ENCODE assay signal across 16 cellular contexts in genomic region chrX:154248076-154248475, GRCh38. TPM values are rescaled to one million over a fixed set of nuclear protein-coding genes. Genes with fewer than 3 reads are reported as not detected.
"Had no signal": no experiment of that assay in that cellular context is flagged by ENCODE, and none has a peak within 500 bp of the region (broad histone marks: within the 10 kb centered on the region; RNA-seq: fewer than 3 reads in every experiment).

No MANE protein-coding gene starts in this region.

RNA-seq across cellular contexts. Expression of gene OPN1MW3, which starts 9.3 kb away (rescaled TPM):
- total RNA-seq: activated CD4-positive, alpha-beta memory T cell treated with anti-CD3 and anti-CD28 coated beads, Interleukin-2, amount 10 ng/mL, durations not matched to agents 7 days and 5 days; activated CD4-positive, alpha-beta T cell treated with anti-CD3 and anti-CD28 coated beads, Interleukin-2, amount 10 ng/mL, durations not matched to agents 7 days and 5 days; activated CD8-positive, alpha-beta memory T cell treated with anti-CD3 and anti-CD28 coated beads for 36 hours; activated naive CD4-positive, alpha-beta T cell treated with anti-CD3 and anti-CD28 coated beads for 36 hours; activated naive CD8-positive, alpha-beta T cell treated with anti-CD3 and anti-CD28 coated beads, Interleukin-2, amount 10 ng/mL, durations not matched to agents 7 days and 5 days; activated T-helper 2 cell treated with anti-CD3 and anti-CD28 coated beads, Interferon-gamma antibody, Interleukin-2, Interleukin-4, amounts not matched to agents 10 μg/mL and 5 μg/mL and 100 μg/mL, durations not matched to agents 14 hours and 24 hours and 36 hours; ascending aorta; breast epithelium; cardiac muscle cell; cerebellum; dorsolateral prefrontal cortex; esophagus muscularis mucosa; foreskin keratinocyte; gastrocnemius medialis; heart left ventricle; T-helper 1 cell treated with Interleukin-12 subunit alpha and Interleukin-12 subunit beta and Interleukin-4 antibody, amounts not matched to agents 30 ng/mL and 1 ng/mL, for 36 hours had no signal

RNA-seq across cellular contexts. Expression of gene OPN1MW2, which starts 28.5 kb away (rescaled TPM):
- total RNA-seq: activated CD4-positive, alpha-beta memory T cell treated with anti-CD3 and anti-CD28 coated beads, Interleukin-2, amount 10 ng/mL, durations not matched to agents 7 days and 5 days; activated CD4-positive, alpha-beta T cell treated with anti-CD3 and anti-CD28 coated beads, Interleukin-2, amount 10 ng/mL, durations not matched to agents 7 days and 5 days; activated CD8-positive, alpha-beta memory T cell treated with anti-CD3 and anti-CD28 coated beads for 36 hours; activated naive CD4-positive, alpha-beta T cell treated with anti-CD3 and anti-CD28 coated beads for 36 hours; activated naive CD8-positive, alpha-beta T cell treated with anti-CD3 and anti-CD28 coated beads, Interleukin-2, amount 10 ng/mL, durations not matched to agents 7 days and 5 days; activated T-helper 2 cell treated with anti-CD3 and anti-CD28 coated beads, Interferon-gamma antibody, Interleukin-2, Interleukin-4, amounts not matched to agents 10 μg/mL and 5 μg/mL and 100 μg/mL, durations not matched to agents 14 hours and 24 hours and 36 hours; ascending aorta; breast epithelium; cardiac muscle cell; cerebellum; dorsolateral prefrontal cortex; esophagus muscularis mucosa; foreskin keratinocyte; gastrocnemius medialis; heart left ventricle; T-helper 1 cell treated with Interleukin-12 subunit alpha and Interleukin-12 subunit beta and Interleukin-4 antibody, amounts not matched to agents 30 ng/mL and 1 ng/mL, for 36 hours had no signal

RNA-seq across cellular contexts. Expression of gene TEX28, which starts 46.8 kb away (rescaled TPM):
- total RNA-seq: activated CD4-positive, alpha-beta memory T cell treated with anti-CD3 and anti-CD28 coated beads, Interleukin-2, amount 10 ng/mL, durations not matched to agents 7 days and 5 days; activated CD4-positive, alpha-beta T cell treated with anti-CD3 and anti-CD28 coated beads, Interleukin-2, amount 10 ng/mL, durations not matched to agents 7 days and 5 days; activated CD8-positive, alpha-beta memory T cell treated with anti-CD3 and anti-CD28 coated beads for 36 hours; activated naive CD4-positive, alpha-beta T cell treated with anti-CD3 and anti-CD28 coated beads for 36 hours; activated naive CD8-positive, alpha-beta T cell treated with anti-CD3 and anti-CD28 coated beads, Interleukin-2, amount 10 ng/mL, durations not matched to agents 7 days and 5 days; activated T-helper 2 cell treated with anti-CD3 and anti-CD28 coated beads, Interferon-gamma antibody, Interleukin-2, Interleukin-4, amounts not matched to agents 10 μg/mL and 5 μg/mL and 100 μg/mL, durations not matched to agents 14 hours and 24 hours and 36 hours; ascending aorta; breast epithelium; cardiac muscle cell; cerebellum; dorsolateral prefrontal cortex; esophagus muscularis mucosa; foreskin keratinocyte; gastrocnemius medialis; heart left ventricle; T-helper 1 cell treated with Interleukin-12 subunit alpha and Interleukin-12 subunit beta and Interleukin-4 antibody, amounts not matched to agents 30 ng/mL and 1 ng/mL, for 36 hours had no signal

RNA-seq across cellular contexts. Expression of gene TKTL1, which starts 47.5 kb away (rescaled TPM):
- total RNA-seq: activated naive CD4-positive, alpha-beta T cell treated with anti-CD3 and anti-CD28 coated beads for 36 hours; ascending aorta; cardiac muscle cell; esophagus muscularis mucosa; foreskin keratinocyte had no signal
